In the genomic region with DNA sequence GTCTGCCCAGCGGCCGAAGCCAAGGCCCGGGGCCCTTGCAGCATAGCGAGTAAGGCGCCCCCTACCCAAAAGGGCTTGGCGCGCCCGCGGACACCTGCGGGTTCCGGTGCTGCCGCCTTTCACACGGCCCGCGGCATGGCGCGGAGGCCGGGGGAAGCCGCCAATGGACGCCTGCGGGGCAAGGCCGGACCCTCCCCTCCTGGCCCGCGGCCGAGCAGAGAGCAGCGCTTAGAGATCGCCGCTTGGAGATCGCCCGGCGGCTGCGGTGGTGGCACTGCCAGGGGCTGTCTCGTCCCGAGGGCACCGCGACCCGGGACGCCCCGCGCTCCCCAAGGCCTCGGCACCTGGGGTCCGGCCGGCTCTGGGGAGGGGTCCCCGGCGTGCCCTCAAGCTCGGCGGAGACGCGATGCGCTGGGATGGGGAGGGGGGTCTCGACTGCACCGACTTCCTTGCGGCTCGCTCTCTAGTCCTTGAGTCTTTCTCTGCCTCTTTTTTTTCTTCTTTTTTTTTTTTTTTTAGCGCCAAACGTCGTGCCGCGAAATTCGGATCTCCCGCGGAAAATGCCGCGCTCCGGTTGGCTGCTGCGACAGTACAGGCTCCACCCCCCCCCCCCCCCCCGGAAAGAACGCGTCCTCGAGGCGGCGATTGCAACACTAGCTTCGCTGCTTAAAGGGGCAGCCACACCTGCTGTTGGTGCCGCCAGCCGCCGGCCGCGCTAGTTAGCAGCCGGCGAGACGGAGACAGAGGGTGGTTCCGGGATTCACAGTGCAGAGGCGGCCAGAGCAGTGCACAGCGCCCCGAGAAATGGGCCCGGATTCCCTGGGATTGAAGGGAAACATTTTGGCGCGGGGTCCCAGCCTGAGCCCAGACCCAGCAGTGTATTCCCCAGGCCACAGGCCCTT, we compare ENCODE assay signal across 8 cellular contexts. TPM values are rescaled to one million over a fixed set of nuclear protein-coding genes. Genes with fewer than 3 reads are reported as not detected.
A peak's percentile ranks its signal among the peaks of the same experiment; 100 is the strongest.
DNase-seq lines count a peak whose midpoint lies in the region; ATAC-seq and TF ChIP-seq lines count a peak whose summit lies in the region.

Gene E2F2, minus strand, starts transcription at position 484 of the 902 bp plus-strand sequence. Its CDS starts 440 bp downstream, at position 44.

- CTCF ChIA-PET in activated CD4-positive, alpha-beta T cell treated with anti-CD3 and anti-CD28 coated beads for 36 hours (lab: Charles Lee) = interaction anchor here (0.6 to 9.3 kb wide), 11 partner anchors 9 to 115 kb away, joined by 3 to 82 read pairs (median 5); no protein-coding TSS in a partner anchor

- POLR2A ChIA-PET in activated CD4-positive, alpha-beta T cell treated with anti-CD3 and anti-CD28 coated beads for 36 hours (lab: Charles Lee) = interaction anchor here (0.6 to 2.2 kb wide), 12 partner anchors 8 to 162 kb away, joined by 3 to 8 read pairs (median 3); partner anchors contain the start of gene ZNF436

- in situ Hi-C loops in GM13977 (cut with MboI; ENCODE audit: low pct_unique_long_range_greater_than_20kb, low sequenced_read_pairs, unreplicated experiment) = loop anchor here (5.0 kb wide), 1 partner anchor 39 kb away; no protein-coding TSS in a partner anchor

- H3K4me1 Mint-ChIP-seq in activated CD4-positive, alpha-beta T cell treated with anti-CD3 and anti-CD28 coated beads for 36 hours = peaks cover 67% of the 10 kb centered on the region

- H3K9me3 Mint-ChIP-seq in activated CD4-positive, alpha-beta T cell treated with anti-CD3 and anti-CD28 coated beads for 36 hours (ENCODE audit: low read depth) = no peaks in the 10 kb centered on the region

- H3K27me3 Mint-ChIP-seq in activated CD4-positive, alpha-beta T cell treated with anti-CD3 and anti-CD28 coated beads for 36 hours = no peaks in the 10 kb centered on the region

- peak; percentile 49 for ATAC-seq in HG03175 (IDR thresholded peaks at IDR 0.05; ENCODE audit: unreplicated experiment)
- peak; percentile 81 for ATAC-seq in activated CD4-positive, alpha-beta T cell treated with anti-CD3 and anti-CD28 coated beads for 36 hours
- no peak for ATAC-seq in GM18519 (IDR thresholded peaks at IDR 0.05; ENCODE audit: low FRiP score, unreplicated experiment)

- H3K27ac Mint-ChIP-seq in activated CD4-positive, alpha-beta T cell treated with anti-CD3 and anti-CD28 coated beads for 36 hours = peak within 1 kb of the TSS; percentile 95

- DNase-seq in GM13977 (ENCODE audit: low spot score) = peak; percentile 95
- DNase-seq in NCI-H510A (lab: John Stamatoyannopoulos, UW) = peak; percentile 89
- peak; percentile 91 for DNase-seq in activated CD4-positive, alpha-beta T cell treated with anti-CD3 and anti-CD28 coated beads for 36 hours
- DNase-seq in choroid plexus epithelial cell (ENCODE audit: low read depth) = peak; percentile 88
- DNase-seq in left kidney (ENCODE audit: low read depth, low spot score) = peak; percentile 96
- DNase-seq in stimulated activated CD4-positive, alpha-beta T cell treated with anti-CD3 and anti-CD28 coated beads, Interleukin-1b, Interleukin-23, amount 100 ng/mL, for 48 hours = peak; percentile 85

- intact Hi-C loops in activated CD4-positive, alpha-beta T cell treated with anti-CD3 and anti-CD28 coated beads for 36 hours (cut with DNase I, micrococcal nuclease) = loop anchor here in 1 of 2 experiments (1.0 to 10.0 kb wide), 10 partner anchors 8 to 427 kb away; partner anchors contain the start of genes ASAP3, ELOA, HNRNPR and ID3

- TF ChIP-seq CTCF in GM13977 (IDR thresholded peaks at IDR 0.05; ENCODE audit: extremely low read depth, insufficient read depth, missing control alignments) = peak; percentile 28
- TF ChIP-seq CTCF in choroid plexus epithelial cell (conservative IDR thresholded peaks at IDR 0.05; ENCODE audit: low read depth, low read length) = peak; percentile 32

- H3K36me3 Mint-ChIP-seq in activated CD4-positive, alpha-beta T cell treated with anti-CD3 and anti-CD28 coated beads for 36 hours (ENCODE audit: low read depth) = peaks cover 24% of the 10 kb centered on the region

- H3K4me3 ChIP-seq in choroid plexus epithelial cell (ENCODE audit: low read depth, low read length) = peak within 1 kb of the TSS; percentile 54

- H3K4me3 Mint-ChIP-seq in activated CD4-positive, alpha-beta T cell treated with anti-CD3 and anti-CD28 coated beads for 36 hours = peak within 1 kb of the TSS; percentile 84

RNA-seq across cellular contexts. Expression of gene E2F2, which starts in this region (rescaled TPM):
- 10 to 100 TPM; 25.0 to 32.0 TPM for total RNA-seq in activated CD4-positive, alpha-beta T cell treated with anti-CD3 and anti-CD28 coated beads for 36 hours
